Comparison of ENCODE assay signal across 17 cellular contexts in the genomic region with DNA sequence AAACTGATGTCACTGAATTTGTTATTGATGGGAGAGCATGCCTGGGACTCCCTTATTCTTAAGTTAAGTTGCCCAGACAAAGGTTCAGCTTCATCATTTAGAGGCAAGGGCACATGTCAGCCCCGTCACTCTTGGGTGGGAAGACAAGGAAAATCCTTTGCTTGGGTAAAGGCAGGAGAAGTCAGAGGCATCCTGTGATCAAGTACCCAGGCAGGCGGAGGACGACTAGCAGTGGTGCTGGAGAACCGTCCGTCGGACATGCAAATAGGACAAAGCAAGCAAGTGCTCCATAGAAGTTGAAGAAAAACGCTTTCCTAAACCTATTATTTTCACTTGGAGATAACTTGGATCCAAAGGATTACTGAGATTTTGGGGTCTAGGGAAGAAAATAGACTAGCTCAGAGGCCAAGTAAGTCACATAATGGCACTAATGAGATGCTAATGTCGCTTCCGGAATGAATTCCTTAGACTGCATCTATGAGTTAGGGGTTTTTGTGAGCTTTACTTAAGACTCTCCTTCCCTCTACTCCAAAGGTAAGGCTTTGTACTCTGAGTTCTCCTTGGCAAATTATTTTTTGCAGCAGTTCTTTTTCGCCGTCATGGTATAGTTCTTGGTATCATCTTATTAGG.
DNase-seq lines count a peak whose midpoint lies in the region; ATAC-seq, FAIRE-seq and TF ChIP-seq lines count a peak whose summit lies in the region.
"Had no signal": no experiment of that assay in that cellular context is flagged by ENCODE, and none has a peak within 500 bp of the region (broad histone marks: within the 10 kb centered on the region; RNA-seq: fewer than 3 reads in every experiment).

No MANE protein-coding gene starts in this region.

- H3K27me3 Mint-ChIP-seq in activated naive CD4-positive, alpha-beta T cell treated with anti-CD3 and anti-CD28 coated beads, Interleukin-2, amount 10 ng/mL, durations not matched to agents 7 days and 5 days, result no peaks in the 10 kb centered on the region
- H3K27me3 Mint-ChIP-seq in astrocyte (ENCODE audit: low read depth, unreplicated experiment), result no peaks in the 10 kb centered on the region
- H3K27me3 Mint-ChIP-seq: naive thymus-derived CD4-positive, alpha-beta T cell had no signal

- H3K79me2 ChIP-seq in Loucy (ENCODE audit: insufficient read depth, low read length) (no peaks in the 10 kb centered on the region), astrocyte (ENCODE audit: insufficient read depth, low read length) (peaks cover 97% of the 10 kb centered on the region)

- no peak overlapping the region for H3K4me3 Mint-ChIP-seq in activated naive CD4-positive, alpha-beta T cell treated with anti-CD3 and anti-CD28 coated beads, Interleukin-2, amount 10 ng/mL, durations not matched to agents 7 days and 5 days
- H3K4me3 Mint-ChIP-seq in astrocyte (ENCODE audit: unreplicated experiment), result no peak overlapping the region

- H3K36me3 Mint-ChIP-seq in activated naive CD4-positive, alpha-beta T cell treated with anti-CD3 and anti-CD28 coated beads, Interleukin-2, amount 50 U/mL, for 72 hours, result peaks cover 34 to 73% of the 10 kb centered on the region in 2 donors
- peaks cover 68% of the 10 kb centered on the region for H3K36me3 Mint-ChIP-seq in activated naive CD4-positive, alpha-beta T cell treated with anti-CD3 and anti-CD28 coated beads, Interleukin-2, amount 10 ng/mL, durations not matched to agents 7 days and 5 days
- peaks cover 39% of the 10 kb centered on the region for H3K36me3 Mint-ChIP-seq in astrocyte (ENCODE audit: low read depth, unreplicated experiment)

- H3K4me1 Mint-ChIP-seq in activated naive CD4-positive, alpha-beta T cell treated with anti-CD3 and anti-CD28 coated beads, Interleukin-2, amount 10 ng/mL, durations not matched to agents 7 days and 5 days, result peaks cover 32% of the 10 kb centered on the region
- H3K4me1 Mint-ChIP-seq in astrocyte (ENCODE audit: low read depth, unreplicated experiment), result peaks cover 56% of the 10 kb centered on the region

- H3K9ac ChIP-seq in Loucy (ENCODE audit: low read depth, low read length, poor library complexity, severe bottlenecking) (no peak overlapping the region), astrocyte (ENCODE audit: low read length) (no peak overlapping the region)

- FAIRE-seq in astrocyte (lab: Jason Lieb, UNC), result no peak
- FAIRE-seq: K562 had no signal

- H3K36me3 ChIP-seq in Loucy (ENCODE audit: insufficient read depth, low read length) (peaks cover 7% of the 10 kb centered on the region; the same call in 1 of the 2 replicates), astrocyte (ENCODE audit: insufficient read depth, low read length) (peaks cover 84% of the 10 kb centered on the region), tibial nerve (peaks cover 0 to 46% (median under 1%) of the 10 kb centered on the region in 3 donors)

- TF ChIP-seq CTCF in Loucy (conservative IDR thresholded peaks at IDR 0.05; ENCODE audit: low read length) (no peak), astrocyte (IDR thresholded peaks at IDR 0.05; ENCODE audit: insufficient read depth, low read depth, low read length) (no peak), tibial nerve (IDR thresholded peaks at IDR 0.05) (no peak)

- no peak for TF ChIP-seq EP300 in tibial nerve (IDR thresholded peaks at IDR 0.05)

- H3K27ac Mint-ChIP-seq in activated naive CD4-positive, alpha-beta T cell treated with anti-CD3 and anti-CD28 coated beads, Interleukin-2, amount 50 U/mL, for 72 hours, result peak overlapping the region; percentile 38 to 61
- no peak overlapping the region for H3K27ac Mint-ChIP-seq in activated naive CD4-positive, alpha-beta T cell treated with anti-CD3 and anti-CD28 coated beads, Interleukin-2, amount 10 ng/mL, durations not matched to agents 7 days and 5 days
- no peak overlapping the region for H3K27ac Mint-ChIP-seq in astrocyte (ENCODE audit: unreplicated experiment)

- H3K4me2 ChIP-seq in Loucy (ENCODE audit: low read depth, low read length, poor library complexity, severe bottlenecking), result peak overlapping the region; percentile 9
- H3K4me2 ChIP-seq in astrocyte (ENCODE audit: low read length), result no peak overlapping the region

- H3K9me3 ChIP-seq in Loucy (ENCODE audit: insufficient read depth, low read depth, low read length) (no peaks in the 10 kb centered on the region), astrocyte (ENCODE audit: insufficient read depth, low read depth, low read length) (no peaks in the 10 kb centered on the region), tibial nerve (no peaks in the 10 kb centered on the region)
- H3K9me3 ChIP-seq: esophagus squamous epithelium had no signal

- WGBS in tibial nerve, 2 donors, result 93 to 97% methylated on average over 11 of the region's 11 CpGs

- CTCF ChIA-PET in activated naive CD4-positive, alpha-beta T cell treated with anti-CD3 and anti-CD28 coated beads, Interleukin-2, amount 10 ng/mL, durations not matched to agents 7 days and 5 days (lab: Charles Lee), result interaction anchor here (0.6 to 1.8 kb wide), 4 partner anchors 11 to 209 kb away, joined by 3 to 5 read pairs (median 4); no protein-coding TSS in a partner anchor

- H3K27ac ChIP-seq in astrocyte (ENCODE audit: low read depth, low read length) (peak overlapping the region; percentile 8), tibial nerve (peak overlapping the region in 3 of 4 donors; percentile 16 to 94 (median 88))

- no peaks in the 10 kb centered on the region for H3K9me3 Mint-ChIP-seq in activated naive CD4-positive, alpha-beta T cell treated with anti-CD3 and anti-CD28 coated beads, Interleukin-2, amount 50 U/mL, for 72 hours
- H3K9me3 Mint-ChIP-seq in activated naive CD4-positive, alpha-beta T cell treated with anti-CD3 and anti-CD28 coated beads, Interleukin-2, amount 10 ng/mL, durations not matched to agents 7 days and 5 days, result no peaks in the 10 kb centered on the region
- no peaks in the 10 kb centered on the region for H3K9me3 Mint-ChIP-seq in astrocyte (ENCODE audit: unreplicated experiment)

- DNase-seq in activated naive CD4-positive, alpha-beta T cell treated with anti-CD3 and anti-CD28 coated beads, Interleukin-2, amount 50 U/mL, for 72 hours (ENCODE audit: low spot score in 2 of 2), result no peak
- no peak for DNase-seq in activated naive CD4-positive, alpha-beta T cell treated with anti-CD3 and anti-CD28 coated beads, Interleukin-2, amount 10 ng/mL, durations not matched to agents 7 days and 5 days
- no peak for DNase-seq in astrocyte (ENCODE audit: low read depth)
- DNase-seq in tibial nerve (ENCODE audit: low spot score in 2 of 2), result no peak
- no peak for DNase-seq in ureter (ENCODE audit: low spot score)
- DNase-seq in Kasumi-1 (lab: John Stamatoyannopoulos, UW), result no peak
- DNase-seq: activated T-cell treated with anti-CD3 and anti-CD28 coated beads, Interleukin-2, amount 50 U/mL, for 1 hour; esophagus squamous epithelium; mesendoderm; naive thymus-derived CD4-positive, alpha-beta T cell; NCI-H187; NCI-H2227 treated with DMSO at 0.1 percent for 48 hours; posterior cingulate gyrus; stimulated activated CD4-positive, alpha-beta T cell treated with anti-CD3 and anti-CD28 coated beads, Interleukin-4, amount 100 ng/mL, for 1 hour had no signal

- H3K4me3 ChIP-seq in Loucy (ENCODE audit: low read length, poor library complexity, severe bottlenecking) (no peak overlapping the region), astrocyte (ENCODE audit: insufficient read depth, low read depth, low read length) (no peak overlapping the region), tibial nerve (no peak overlapping the region)
- H3K4me3 ChIP-seq: esophagus squamous epithelium, K562 had no signal

- no peaks in the 10 kb centered on the region for H3K27me3 ChIP-seq in Loucy (ENCODE audit: insufficient read depth, low read length, poor library complexity, severe bottlenecking)
- H3K27me3 ChIP-seq in astrocyte (ENCODE audit: insufficient read depth, low read length), result no peaks in the 10 kb centered on the region
- no peaks in the 10 kb centered on the region for H3K27me3 ChIP-seq in tibial nerve
- H3K27me3 ChIP-seq: esophagus squamous epithelium had no signal

- no peaks in the 10 kb centered on the region for H4K20me1 ChIP-seq in Loucy (ENCODE audit: insufficient read depth, low read length, poor library complexity, severe bottlenecking)
- H4K20me1 ChIP-seq in astrocyte (ENCODE audit: insufficient read depth, low read length), result peaks cover 91% of the 10 kb centered on the region

- peaks cover 11% of the 10 kb centered on the region for H3K4me1 ChIP-seq in Loucy (ENCODE audit: insufficient read depth, low read length, poor library complexity, severe bottlenecking)
- peaks cover 9% of the 10 kb centered on the region for H3K4me1 ChIP-seq in astrocyte (ENCODE audit: insufficient read depth, low read length)
- H3K4me1 ChIP-seq in tibial nerve, result peaks cover 0 to 92% (median 60%) of the 10 kb centered on the region in 4 donors

- no peak overlapping the region for H2AFZ ChIP-seq in Loucy (ENCODE audit: low read length)
- no peak overlapping the region for H2AFZ ChIP-seq in astrocyte (ENCODE audit: low read depth, low read length)

- no peaks in the 10 kb centered on the region for H3F3A ChIP-seq in Loucy (ENCODE audit: low read depth)

- no peaks in the 10 kb centered on the region for H3K9me2 ChIP-seq in Loucy (replicated peaks; ENCODE audit: low read depth, low read length)

- TF ChIP-seq POLR2A in tibial nerve (IDR thresholded peaks at IDR 0.05), result no peak

- no peak for ATAC-seq in activated naive CD4-positive, alpha-beta T cell treated with anti-CD3 and anti-CD28 coated beads, Interleukin-2, amount 50 U/mL, for 72 hours
- ATAC-seq: K562, SK-N-SH treated with all-trans-retinoic acid at 6 μM for 48 hours had no signal

Comparison
In these comparisons a context has a peak if more than half of its experiments do, and no peak if none do; other contexts are left out.
1. H3K27ac Mint-ChIP-seq: peak in activated naive CD4-positive, alpha-beta T cell treated with anti-CD3 and anti-CD28 coated beads, Interleukin-2, amount 50 U/mL, for 72 hours (2 of 2); none in activated naive CD4-positive, alpha-beta T cell treated with anti-CD3 and anti-CD28 coated beads, Interleukin-2, amount 10 ng/mL, durations not matched to agents 7 days and 5 days (single experiment) and astrocyte (single experiment).